ENCODE assay signal across 9 cellular contexts in genomic region chr12:92930421-92930820, GRCh38. TPM values are rescaled to one million over a fixed set of nuclear protein-coding genes. Genes with fewer than 3 reads are reported as not detected.
DNase-seq lines count a peak whose midpoint lies in the region; ATAC-seq and TF ChIP-seq lines count a peak whose summit lies in the region.
"Had no signal": no experiment of that assay in that cellular context is flagged by ENCODE, and none has a peak within 500 bp of the region (broad histone marks: within the 10 kb centered on the region; RNA-seq: fewer than 3 reads in every experiment).

No MANE protein-coding gene starts in this region.

- no peak for ATAC-seq in activated CD4-positive, alpha-beta T cell treated with anti-CD3 and anti-CD28 coated beads for 36 hours
- ATAC-seq in activated CD8-positive, alpha-beta T cell treated with anti-CD3 and anti-CD28 coated beads for 36 hours: no peak
- no peak for ATAC-seq in stimulated activated memory B cell treated with anti-CD40 and anti-IgM and Interleukin-4, amounts not matched to agents 10 μg/mL and 1 μg/mL and 100 μg/mL, for 72 hours
- no peak for ATAC-seq in left cardiac atrium

- H3K27ac Mint-ChIP-seq in activated CD4-positive, alpha-beta T cell treated with anti-CD3 and anti-CD28 coated beads for 36 hours: no peak overlapping the region
- H3K27ac Mint-ChIP-seq in activated CD8-positive, alpha-beta T cell treated with anti-CD3 and anti-CD28 coated beads for 36 hours: peak overlapping the region; percentile 92
- H3K27ac Mint-ChIP-seq in stimulated activated memory B cell treated with anti-CD40 and anti-IgM and Interleukin-4, amounts not matched to agents 10 μg/mL and 1 μg/mL and 100 μg/mL, for 72 hours: peak overlapping the region; percentile 78

- peaks cover 28% of the 10 kb centered on the region for H3K4me1 Mint-ChIP-seq in activated CD4-positive, alpha-beta T cell treated with anti-CD3 and anti-CD28 coated beads for 36 hours
- H3K4me1 Mint-ChIP-seq in activated CD8-positive, alpha-beta T cell treated with anti-CD3 and anti-CD28 coated beads for 36 hours (ENCODE audit: low read depth): peaks cover 25% of the 10 kb centered on the region
- peaks cover 29% of the 10 kb centered on the region for H3K4me1 Mint-ChIP-seq in stimulated activated memory B cell treated with anti-CD40 and anti-IgM and Interleukin-4, amounts not matched to agents 10 μg/mL and 1 μg/mL and 100 μg/mL, for 72 hours

- H3K4me3 ChIP-seq in iPS-20b (ENCODE audit: low read length): peak overlapping the region; percentile 73; the same call in 1 of the 2 replicates

- TF ChIP-seq CTCF in activated CD8-positive, alpha-beta T cell treated with anti-CD3 and anti-CD28 coated beads for 36 hours (IDR thresholded peaks at IDR 0.05): no peak

- H3K27me3 Mint-ChIP-seq in activated CD4-positive, alpha-beta T cell treated with anti-CD3 and anti-CD28 coated beads for 36 hours: no peaks in the 10 kb centered on the region
- no peaks in the 10 kb centered on the region for H3K27me3 Mint-ChIP-seq in activated CD8-positive, alpha-beta T cell treated with anti-CD3 and anti-CD28 coated beads for 36 hours
- no peaks in the 10 kb centered on the region for H3K27me3 Mint-ChIP-seq in stimulated activated memory B cell treated with anti-CD40 and anti-IgM and Interleukin-4, amounts not matched to agents 10 μg/mL and 1 μg/mL and 100 μg/mL, for 72 hours

- H3K27ac ChIP-seq in iPS-20b (ENCODE audit: low read length): no peak overlapping the region

- no peaks in the 10 kb centered on the region for H3K9me3 Mint-ChIP-seq in activated CD4-positive, alpha-beta T cell treated with anti-CD3 and anti-CD28 coated beads for 36 hours (ENCODE audit: low read depth)
- no peaks in the 10 kb centered on the region for H3K9me3 Mint-ChIP-seq in activated CD8-positive, alpha-beta T cell treated with anti-CD3 and anti-CD28 coated beads for 36 hours
- no peaks in the 10 kb centered on the region for H3K9me3 Mint-ChIP-seq in stimulated activated memory B cell treated with anti-CD40 and anti-IgM and Interleukin-4, amounts not matched to agents 10 μg/mL and 1 μg/mL and 100 μg/mL, for 72 hours

- H3K27me3 ChIP-seq in iPS-20b (ENCODE audit: insufficient read depth, low read length): peaks cover 9% of the 10 kb centered on the region; the same call in 1 of the 2 replicates

- DNase-seq in activated CD4-positive, alpha-beta T cell treated with anti-CD3 and anti-CD28 coated beads for 36 hours: no peak
- DNase-seq in activated CD4-positive, alpha-beta T cell treated with anti-CD3 and anti-CD28 coated beads for 4 hours: no peak
- DNase-seq in activated CD8-positive, alpha-beta T cell treated with anti-CD3 and anti-CD28 coated beads for 36 hours: no peak
- DNase-seq in NCI-H446 (lab: John Stamatoyannopoulos, UW): no peak
- DNase-seq in retina: no peak
- DNase-seq in left cardiac atrium: no peak
- DNase-seq: activated CD4-positive, CD25-positive, alpha-beta regulatory T cell treated with anti-CD3 and anti-CD28 coated beads, Interleukin-2, amount 50 U/mL, for 72 hours had no signal

- H3K9ac ChIP-seq in iPS-20b (ENCODE audit: low read depth, low read length): no peak overlapping the region; the same call in 1 of the 2 replicates

- CTCF ChIA-PET in activated CD4-positive, alpha-beta T cell treated with anti-CD3 and anti-CD28 coated beads for 36 hours (lab: Charles Lee): interaction anchor here (0.7 to 2.1 kb wide), 3 partner anchors 14 to 57 kb away, joined by 3 to 10 read pairs (median 4); no protein-coding TSS in a partner anchor
- CTCF ChIA-PET in activated CD8-positive, alpha-beta T cell treated with anti-CD3 and anti-CD28 coated beads for 36 hours (lab: Charles Lee): interaction anchor here (0.9 to 1.5 kb wide), 4 partner anchors 13 to 489 kb away, joined by 3 to 4 read pairs (median 3); no protein-coding TSS in a partner anchor

- H3K36me3 ChIP-seq in iPS-20b (ENCODE audit: insufficient read depth, low read depth, low read length): no peaks in the 10 kb centered on the region

- H3K36me3 Mint-ChIP-seq in activated CD4-positive, alpha-beta T cell treated with anti-CD3 and anti-CD28 coated beads for 36 hours (ENCODE audit: low read depth): peaks cover 2% of the 10 kb centered on the region
- peaks cover 2% of the 10 kb centered on the region for H3K36me3 Mint-ChIP-seq in activated CD8-positive, alpha-beta T cell treated with anti-CD3 and anti-CD28 coated beads for 36 hours (ENCODE audit: low read depth)
- no peaks in the 10 kb centered on the region for H3K36me3 Mint-ChIP-seq in stimulated activated memory B cell treated with anti-CD40 and anti-IgM and Interleukin-4, amounts not matched to agents 10 μg/mL and 1 μg/mL and 100 μg/mL, for 72 hours

- peak overlapping the region; percentile 86 for H3K4me3 Mint-ChIP-seq in activated CD4-positive, alpha-beta T cell treated with anti-CD3 and anti-CD28 coated beads for 36 hours
- H3K4me3 Mint-ChIP-seq in activated CD8-positive, alpha-beta T cell treated with anti-CD3 and anti-CD28 coated beads for 36 hours: peak overlapping the region; percentile 80
- H3K4me3 Mint-ChIP-seq in stimulated activated memory B cell treated with anti-CD40 and anti-IgM and Interleukin-4, amounts not matched to agents 10 μg/mL and 1 μg/mL and 100 μg/mL, for 72 hours: peak overlapping the region; percentile 89

- POLR2A ChIA-PET in activated CD4-positive, alpha-beta T cell treated with anti-CD3 and anti-CD28 coated beads for 36 hours (lab: Charles Lee): interaction anchor here (1.0 to 1.2 kb wide), 3 partner anchors 58 to 511 kb away, joined by 3 to 5 read pairs (median 5); partner anchors contain the start of gene UBE2N
- POLR2A ChIA-PET in activated CD8-positive, alpha-beta T cell treated with anti-CD3 and anti-CD28 coated beads for 36 hours (lab: Charles Lee): interaction anchor here (0.7 to 4.4 kb wide), 3 partner anchors 18 to 485 kb away, joined by 3 to 21 read pairs (median 3); no protein-coding TSS in a partner anchor

- intact Hi-C loops in activated CD4-positive, alpha-beta T cell treated with anti-CD3 and anti-CD28 coated beads for 36 hours (cut with DNase I, micrococcal nuclease): no loop called here
- intact Hi-C loops in activated CD8-positive, alpha-beta T cell treated with anti-CD3 and anti-CD28 coated beads for 36 hours (cut with micrococcal nuclease): no loop called here
- intact Hi-C loops in left cardiac atrium (cut with DNase I): no loop called here

- H3K9me3 ChIP-seq in iPS-20b (ENCODE audit: insufficient read depth, low read depth, low read length): no peaks in the 10 kb centered on the region

- H3K4me1 ChIP-seq in iPS-20b (ENCODE audit: insufficient read depth, low read length): peaks cover 29% of the 10 kb centered on the region

RNA-seq across cellular contexts. Expression of gene EEA1, which starts 1.3 kb away (rescaled TPM):
- 10 to 100 TPM; 20.2 to 33.2 TPM for total RNA-seq in activated CD4-positive, alpha-beta T cell treated with anti-CD3 and anti-CD28 coated beads for 36 hours
- 10 to 100 TPM; 20.8 to 21.7 TPM for total RNA-seq in activated CD8-positive, alpha-beta T cell treated with anti-CD3 and anti-CD28 coated beads for 36 hours
- total RNA-seq in left cardiac atrium: 10 to 100 TPM; 21.2 to 26.2 TPM
